Comparison of ENCODE assay signal across 9 cellular contexts in genomic region chr17:9389116-9389515, GRCh38.
DNase-seq lines count a peak whose midpoint lies in the region; ATAC-seq and TF ChIP-seq lines count a peak whose summit lies in the region.
"Had no signal": no experiment of that assay in that cellular context is flagged by ENCODE, and none has a peak within 500 bp of the region (broad histone marks: within the 10 kb centered on the region; RNA-seq: fewer than 3 reads in every experiment).

No MANE protein-coding gene starts in this region.

- no peak overlapping the region for H2AK9ac ChIP-seq in IMR-90 (replicated peaks; ENCODE audit: low read depth, low read length, poor library complexity)

- H4K8ac ChIP-seq in IMR-90 (ENCODE audit: low read depth in 2 of 2, low read length in 2 of 2): no peak overlapping the region

- dilution Hi-C loops in IMR-90 (cut with HindIII; ENCODE audit: low sequenced_read_pairs, unreplicated experiment): no loop called here

- no peak overlapping the region for H2BK15ac ChIP-seq in IMR-90 (ENCODE audit: low read depth, low read length)

- H4K5ac ChIP-seq in IMR-90 (ENCODE audit: low read depth, low read length): no peak overlapping the region

- CTCF ChIA-PET in Calu3 (lab: Charles Lee) (interaction anchor here (0.5 to 1.0 kb wide), 6 partner anchors 28 to 589 kb away, joined by 3 to 6 read pairs (median 4); no protein-coding TSS in a partner anchor), IMR-90 (lab: Yijun Ruan, JAX) (interaction anchor here (0.5 to 0.7 kb wide), 4 partner anchors 13 to 132 kb away, joined by 3 to 7 read pairs (median 3); no protein-coding TSS in a partner anchor)

- no peak overlapping the region for H3K27ac ChIP-seq in IMR-90 (ENCODE audit: insufficient read depth, low read length)
- no peak overlapping the region for H3K27ac ChIP-seq in tibial artery
- H3K27ac ChIP-seq: HL-60 had no signal

- H3K36me3 ChIP-seq in IMR-90 (ENCODE audit: control insufficient read depth, insufficient read depth, low read length): no peaks in the 10 kb centered on the region
- H3K36me3 ChIP-seq in tibial artery: peaks cover 0 to 4% (median 0%) of the 10 kb centered on the region in 3 donors

- H4K20me1 ChIP-seq in IMR-90 (ENCODE audit: insufficient read depth, low read length): no peaks in the 10 kb centered on the region

- H3K9me3 ChIP-seq in IMR-90 (ENCODE audit: control insufficient read depth, insufficient read depth, low read length): peaks cover 2% of the 10 kb centered on the region; the same call in 1 of the 2 replicates
- H3K9me3 ChIP-seq in tibial artery: peaks cover 3 to 15% (median 8%) of the 10 kb centered on the region in 3 donors

- no peak overlapping the region for H3K23ac ChIP-seq in IMR-90 (ENCODE audit: low read depth, low read length)

- no peak overlapping the region for H2AK5ac ChIP-seq in IMR-90 (ENCODE audit: low read depth, low read length)

- H3K4me3 Mint-ChIP-seq in Calu3 (ENCODE audit: low read depth, unreplicated experiment): no peak overlapping the region

- H2BK5ac ChIP-seq in IMR-90 (ENCODE audit: low read depth, low read length, poor library complexity, severe bottlenecking): peak overlapping the region; percentile 59

- peaks cover 18% of the 10 kb centered on the region for H3K4me1 Mint-ChIP-seq in Calu3 (ENCODE audit: low read depth, unreplicated experiment)

- intact Hi-C loops in Calu3 (cut with micrococcal nuclease; ENCODE audit: unreplicated experiment) (no loop called here), IMR-90 (cut with micrococcal nuclease) (loop anchor here (10.0 kb wide), 1 partner anchor 84 kb away; no protein-coding TSS in a partner anchor), tibial artery (cut with DNase I; ENCODE audit: low total_unique reads) (no loop called here)

- H3K4me3 ChIP-seq in IMR-90 (ENCODE audit: insufficient read depth, low read depth, low read length): no peak overlapping the region
- no peak overlapping the region for H3K4me3 ChIP-seq in fibroblast of pulmonary artery (replicated peaks; ENCODE audit: low read depth, low read length)
- no peak overlapping the region for H3K4me3 ChIP-seq in tibial artery

- no peaks in the 10 kb centered on the region for H3K9me1 ChIP-seq in IMR-90 (ENCODE audit: insufficient read depth, low read length)

- TF ChIP-seq CTCF in Calu3 (IDR thresholded peaks at IDR 0.05; ENCODE audit: unreplicated experiment): no peak
- no peak for TF ChIP-seq CTCF in GM20000 (IDR thresholded peaks at IDR 0.05; ENCODE audit: extremely low read depth, missing control alignments)
- no peak for TF ChIP-seq CTCF in IMR-90 (conservative IDR thresholded peaks at IDR 0.05; ENCODE audit: low read depth, low read length)
- no peak for TF ChIP-seq CTCF in fibroblast of pulmonary artery (IDR thresholded peaks at IDR 0.05; ENCODE audit: low read length, missing control alignments)
- no peak for TF ChIP-seq CTCF in tibial artery (IDR thresholded peaks at IDR 0.05)

- H2BK20ac ChIP-seq in IMR-90 (ENCODE audit: low read depth, low read length): no peak overlapping the region

- peak overlapping the region; percentile 76 for H3K27ac Mint-ChIP-seq in Calu3 (ENCODE audit: unreplicated experiment)

- DNase-seq in Calu3 (peak; percentile 50), GM20000 (ENCODE audit: low spot score) (peak; percentile 61), IMR-90 (peak; percentile 97), fibroblast of pulmonary artery (ENCODE audit: low read depth) (peak; percentile 85), NCI-H774 (lab: John Stamatoyannopoulos, UW) (no peak), tibial artery (no peak)

- H2BK120ac ChIP-seq in IMR-90 (ENCODE audit: low read depth, low read length): no peak overlapping the region

- H3K27me3 ChIP-seq in IMR-90 (ENCODE audit: control insufficient read depth, insufficient read depth, low read length): no peaks in the 10 kb centered on the region
- no peaks in the 10 kb centered on the region for H3K27me3 ChIP-seq in tibial artery

- no peaks in the 10 kb centered on the region for H3K9me3 Mint-ChIP-seq in Calu3 (ENCODE audit: low read depth, unreplicated experiment)

- ATAC-seq in IMR-90 (ENCODE audit: low read depth): peak; percentile 89
- no peak for ATAC-seq in HG03521 (IDR thresholded peaks at IDR 0.05; ENCODE audit: unreplicated experiment)
- no peak for ATAC-seq in HG03025 (IDR thresholded peaks at IDR 0.05; ENCODE audit: low FRiP score, unreplicated experiment)

- H3K79me1 ChIP-seq in IMR-90 (ENCODE audit: low read depth in 1 of 2, low read length in 2 of 2): no peaks in the 10 kb centered on the region

- no peak for TF ChIP-seq POLR2A in IMR-90 (IDR thresholded peaks at IDR 0.05; ENCODE audit: low read depth, low read length)

- BruUV-seq in Calu3 (replicated peaks; lab: Mats Ljungman, UMichigan): no TSS peak
- no TSS peak for BruUV-seq in IMR-90 (replicated peaks; lab: Mats Ljungman, UMichigan)

- no peak overlapping the region for H3K4ac ChIP-seq in IMR-90 (ENCODE audit: low read depth, low read length)

- no peak overlapping the region for H3K4me2 ChIP-seq in IMR-90 (ENCODE audit: low read depth, low read length)

- no peaks in the 10 kb centered on the region for H3K4me1 ChIP-seq in IMR-90 (ENCODE audit: control insufficient read depth, insufficient read depth, low read length)
- no peaks in the 10 kb centered on the region for H3K4me1 ChIP-seq in tibial artery

- H2AFZ ChIP-seq in IMR-90 (replicated peaks; ENCODE audit: low read length, poor library complexity): no peak overlapping the region

- in situ Hi-C loops in IMR-90 (cut with MboI; ENCODE audit: low sequenced_read_pairs): no loop called here

- no CpG with 5 or more reads among the region's 3 CpGs for WGBS in IMR-90 (ENCODE audit: extremely low coverage in 2 of 2, insufficient read length in 1 of 2), 2 experiments

- POLR2A ChIA-PET in IMR-90 (lab: Charles Lee; ENCODE audit: unreplicated experiment): no interaction called here

- H3K9ac ChIP-seq in IMR-90 (ENCODE audit: low read depth, low read length): no peak overlapping the region

- no peak overlapping the region for H4K91ac ChIP-seq in IMR-90 (ENCODE audit: insufficient read depth, low read depth, low read length)

- no peak for TF ChIP-seq RAD21 in IMR-90 (IDR thresholded peaks at IDR 0.05; ENCODE audit: low read length)

- no peaks in the 10 kb centered on the region for H3K27me3 Mint-ChIP-seq in Calu3 (ENCODE audit: unreplicated experiment)

- no peak overlapping the region for H3K56ac ChIP-seq in IMR-90 (ENCODE audit: extremely low read depth, insufficient read depth, low read length)

- no peak overlapping the region for H3K18ac ChIP-seq in IMR-90 (ENCODE audit: low read depth, low read length)

- no peak overlapping the region for H3K14ac ChIP-seq in IMR-90 (replicated peaks; ENCODE audit: low read depth, low read length)

- H3K36me3 Mint-ChIP-seq in Calu3 (ENCODE audit: insufficient read depth, unreplicated experiment): peaks cover 6% of the 10 kb centered on the region

TF ChIP-seq in IMR-90, 13 proteins besides CTCF, POLR2A, EP300 and RAD21:
- peak; percentile 8; the same call in 1 of the 2 replicates for TF ChIP-seq USF2 (IDR thresholded peaks at IDR 0.05; ENCODE audit: low read depth, low read length)
- TF ChIP-seq ELK1 (IDR thresholded peaks at IDR 0.05; ENCODE audit: borderline replicate concordance, low read depth, low read length): no peak
- 0 out of 2 replicates have a peak, but pooled peaks have one; percentile 12 for TF ChIP-seq FOS (IDR thresholded peaks at IDR 0.05; ENCODE audit: low read depth, low read length)
- no peak for TF ChIP-seq MAFK (IDR thresholded peaks at IDR 0.05; ENCODE audit: low read depth, low read length)
- TF ChIP-seq CEBPB (IDR thresholded peaks at IDR 0.05; ENCODE audit: low read depth, low read length): peak; percentile 88

Comparison
In these comparisons a context has a peak if more than half of its experiments do, and no peak if none do; other contexts are left out.
1. DNase-seq: peak in Calu3 (single experiment), GM20000 (single experiment), IMR-90 (single experiment) and fibroblast of pulmonary artery (single experiment); none in NCI-H774 (single experiment) and tibial artery (0 of 2).